ENCODE assay signal across 20 cellular contexts in the genomic region with DNA sequence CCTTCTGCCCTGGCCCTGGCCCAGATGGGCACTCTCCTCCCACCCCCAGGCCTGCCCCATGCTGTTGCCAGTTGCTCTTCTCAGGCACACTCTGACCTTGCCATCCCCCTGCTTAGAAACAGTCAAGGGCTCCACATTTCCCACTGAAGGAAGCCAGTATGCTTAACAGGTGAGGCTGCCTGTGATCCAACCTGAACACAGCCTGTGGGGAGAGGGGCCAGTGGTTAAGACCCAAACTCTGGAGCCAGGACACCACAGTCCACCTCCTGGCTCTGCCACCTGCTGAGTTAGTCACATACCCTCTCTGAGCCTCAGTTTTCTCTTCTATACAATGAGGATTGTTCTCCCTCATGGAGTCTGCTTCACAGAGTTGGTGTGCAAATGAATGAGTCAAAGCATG.
"Had no signal": no experiment of that assay in that cellular context is flagged by ENCODE, and none has a peak within 500 bp of the region (broad histone marks: within the 10 kb centered on the region; RNA-seq: fewer than 3 reads in every experiment).

No MANE protein-coding gene starts in this region.

- H3K36me3 Mint-ChIP-seq: naive B cell; stimulated activated memory B cell treated with anti-CD40 and anti-IgM and Interleukin-4, amounts not matched to agents 10 μg/mL and 1 μg/mL and 100 μg/mL, for 72 hours had no signal

- DNase-seq: cerebellar nuclear complex; endodermal cell; erythroblast; heart left ventricle; hippocampal formation; left ventricle myocardium inferior; mesendoderm; naive B cell; posterior cingulate gyrus; spleen; stimulated activated CD4-positive, alpha-beta T cell treated with anti-CD3 and anti-CD28 coated beads, Interleukin-15, amount 100 ng/mL, for 24 hours; stimulated activated CD4-positive, alpha-beta T cell treated with anti-CD3 and anti-CD28 coated beads, Interleukin-1b, Interleukin-23, amount 100 ng/mL, for 48 hours; stimulated activated CD4-positive, alpha-beta T cell treated with anti-CD3 and anti-CD28 coated beads, Interleukin-4, amount 100 ng/mL, for 24 hours; tibial artery had no signal

- H3K27ac Mint-ChIP-seq: dendritic cell treated with granulocyte-macrophage colony-stimulating factor and Interleukin-4, amounts not matched to agents 40 ng/mL and 50 ng/mL, for 4 days; endodermal cell; nephron; stimulated activated memory B cell treated with anti-CD40 and anti-IgM and Interleukin-4, amounts not matched to agents 10 μg/mL and 1 μg/mL and 100 μg/mL, for 72 hours; stimulated activated naive CD8-positive, alpha-beta T cell treated with anti-CD3 and anti-CD28 coated beads, Interleukin-15, Interleukin-2, amounts not matched to agents 100 ng/mL and 50 ng/mL, for 24 hours had no signal

- H3K9me3 Mint-ChIP-seq: dendritic cell treated with granulocyte-macrophage colony-stimulating factor and Interleukin-4, amounts not matched to agents 40 ng/mL and 50 ng/mL, for 4 days; nephron; stimulated activated naive CD8-positive, alpha-beta T cell treated with anti-CD3 and anti-CD28 coated beads, Interleukin-15, Interleukin-2, amounts not matched to agents 100 ng/mL and 50 ng/mL, for 24 hours had no signal

- H3K27me3 ChIP-seq: upper lobe of right lung had no signal

- H3K36me3 ChIP-seq: heart left ventricle, left ventricle myocardium inferior, neutrophil, spleen, tibial artery, upper lobe of right lung had no signal

- H3K4me3 ChIP-seq: heart left ventricle, left ventricle myocardium inferior, spleen, tibial artery, upper lobe of right lung had no signal

- H3K9me3 ChIP-seq: neutrophil, upper lobe of right lung had no signal

- H3K4me1 ChIP-seq: left ventricle myocardium inferior, upper lobe of right lung had no signal

- H3K4me3 Mint-ChIP-seq: dendritic cell treated with granulocyte-macrophage colony-stimulating factor and Interleukin-4, amounts not matched to agents 40 ng/mL and 50 ng/mL, for 4 days; endodermal cell; naive B cell; nephron; stimulated activated memory B cell treated with anti-CD40 and anti-IgM and Interleukin-4, amounts not matched to agents 10 μg/mL and 1 μg/mL and 100 μg/mL, for 72 hours; stimulated activated naive CD8-positive, alpha-beta T cell treated with anti-CD3 and anti-CD28 coated beads, Interleukin-15, Interleukin-2, amounts not matched to agents 100 ng/mL and 50 ng/mL, for 24 hours had no signal

- H3K27ac ChIP-seq: heart left ventricle, left ventricle myocardium inferior, neutrophil, spleen, tibial artery, upper lobe of right lung had no signal

- H3K4me1 Mint-ChIP-seq: stimulated activated memory B cell treated with anti-CD40 and anti-IgM and Interleukin-4, amounts not matched to agents 10 μg/mL and 1 μg/mL and 100 μg/mL, for 72 hours had no signal
